In the genomic region with DNA sequence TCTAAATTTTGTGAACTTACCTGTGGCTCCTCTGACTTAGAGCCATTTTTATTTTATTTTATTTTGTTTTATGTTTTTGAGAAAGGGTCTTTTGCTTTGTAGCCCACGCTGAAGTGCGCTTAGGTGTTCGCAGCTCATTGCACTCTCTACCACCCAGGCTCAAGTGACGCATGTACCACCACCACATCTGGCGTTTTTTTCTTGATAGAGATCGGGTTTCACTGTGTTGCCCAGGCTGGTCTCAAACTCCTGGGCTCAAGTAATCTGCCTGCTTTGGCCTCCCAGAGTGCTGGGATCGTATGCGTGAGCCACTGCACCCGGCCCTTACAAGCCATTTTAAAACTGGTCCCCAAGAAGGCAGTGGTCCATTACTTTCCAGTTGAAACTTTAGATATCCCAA, we compare ENCODE assay signal across 1 cellular context.
TF ChIP-seq lines count a peak whose summit lies in the region.

No MANE protein-coding gene starts in this region.

TF ChIP-seq in GM12878, 131 proteins besides CTCF, POLR2A, EP300 and RAD21:
- TF ChIP-seq KDM1A (IDR thresholded peaks at IDR 0.05; ENCODE audit: borderline replicate concordance) (no peak), MEF2B (IDR thresholded peaks at IDR 0.05; ENCODE audit: partially characterized antibody, poor library complexity, severe bottlenecking) (no peak), NBN (IDR thresholded peaks at IDR 0.05) (no peak), POLR2AphosphoS5 (IDR thresholded peaks at IDR 0.05; ENCODE audit: low read length) (0 out of 2 replicates have a peak, but pooled peaks have one; percentile 31), KLF5 (IDR thresholded peaks at IDR 0.05; ENCODE audit: partially characterized antibody) (no peak)
